1 cellular context compared by ENCODE assay signal in the genomic region with DNA sequence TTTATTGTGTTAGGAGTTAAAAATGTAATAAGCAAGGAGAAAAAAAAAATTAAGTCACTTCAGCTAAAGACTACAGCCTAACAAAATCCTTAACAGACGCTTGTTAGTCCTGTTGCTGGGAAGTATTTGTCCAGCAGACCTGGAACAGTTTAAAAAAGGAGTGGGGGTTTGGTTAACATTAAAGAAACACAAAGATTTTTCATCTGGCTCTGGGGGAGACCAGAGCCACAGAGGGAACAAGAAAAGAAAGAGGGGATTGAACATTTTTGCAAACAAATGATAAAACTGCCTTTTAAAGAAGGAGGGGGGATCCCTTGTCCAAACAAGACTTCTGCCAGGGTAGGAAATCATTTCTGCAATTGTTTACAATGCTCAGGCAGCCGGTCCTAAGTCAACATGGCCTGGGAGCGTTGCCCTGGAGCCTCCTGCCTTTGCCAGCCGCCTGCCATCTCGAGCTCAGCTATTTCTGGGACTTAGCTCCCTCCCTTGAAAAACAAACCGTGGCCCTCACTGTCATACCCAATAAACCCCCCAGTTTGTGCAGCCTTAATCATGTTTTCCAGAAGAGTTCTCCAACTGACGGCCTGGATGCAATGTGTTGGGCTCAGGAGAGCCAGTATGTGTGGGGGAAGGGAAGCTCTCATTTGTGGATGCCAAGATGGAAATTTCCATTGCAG.
A peak's percentile ranks its signal among the peaks of the same experiment; 100 is the strongest.
TF ChIP-seq lines count a peak whose summit lies in the region.

No MANE protein-coding gene starts in this region.

TF ChIP-seq in HepG2, 621 proteins besides CTCF, POLR2A, EP300 and RAD21 (continued from another document and continues in another):
- TF ChIP-seq, protein P1, sequence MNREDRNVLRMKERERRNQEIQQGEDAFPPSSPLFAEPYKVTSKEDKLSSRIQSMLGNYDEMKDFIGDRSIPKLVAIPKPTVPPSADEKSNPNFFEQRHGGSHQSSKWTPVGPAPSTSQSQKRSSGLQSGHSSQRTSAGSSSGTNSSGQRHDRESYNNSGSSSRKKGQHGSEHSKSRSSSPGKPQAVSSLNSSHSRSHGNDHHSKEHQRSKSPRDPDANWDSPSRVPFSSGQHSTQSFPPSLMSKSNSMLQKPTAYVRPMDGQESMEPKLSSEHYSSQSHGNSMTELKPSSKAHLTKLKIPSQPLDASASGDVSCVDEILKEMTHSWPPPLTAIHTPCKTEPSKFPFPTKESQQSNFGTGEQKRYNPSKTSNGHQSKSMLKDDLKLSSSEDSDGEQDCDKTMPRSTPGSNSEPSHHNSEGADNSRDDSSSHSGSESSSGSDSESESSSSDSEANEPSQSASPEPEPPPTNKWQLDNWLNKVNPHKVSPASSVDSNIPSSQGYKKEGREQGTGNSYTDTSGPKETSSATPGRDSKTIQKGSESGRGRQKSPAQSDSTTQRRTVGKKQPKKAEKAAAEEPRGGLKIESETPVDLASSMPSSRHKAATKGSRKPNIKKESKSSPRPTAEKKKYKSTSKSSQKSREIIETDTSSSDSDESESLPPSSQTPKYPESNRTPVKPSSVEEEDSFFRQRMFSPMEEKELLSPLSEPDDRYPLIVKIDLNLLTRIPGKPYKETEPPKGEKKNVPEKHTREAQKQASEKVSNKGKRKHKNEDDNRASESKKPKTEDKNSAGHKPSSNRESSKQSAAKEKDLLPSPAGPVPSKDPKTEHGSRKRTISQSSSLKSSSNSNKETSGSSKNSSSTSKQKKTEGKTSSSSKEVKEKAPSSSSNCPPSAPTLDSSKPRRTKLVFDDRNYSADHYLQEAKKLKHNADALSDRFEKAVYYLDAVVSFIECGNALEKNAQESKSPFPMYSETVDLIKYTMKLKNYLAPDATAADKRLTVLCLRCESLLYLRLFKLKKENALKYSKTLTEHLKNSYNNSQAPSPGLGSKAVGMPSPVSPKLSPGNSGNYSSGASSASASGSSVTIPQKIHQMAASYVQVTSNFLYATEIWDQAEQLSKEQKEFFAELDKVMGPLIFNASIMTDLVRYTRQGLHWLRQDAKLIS (CRISPR knock-in tag; IDR thresholded peaks at IDR 0.05), result no peak; the same call in 1 of the 2 replicates
- TF ChIP-seq ZFP36L1 (CRISPR knock-in tag; IDR thresholded peaks at IDR 0.05) (peak; percentile 97), NFKBIZ (CRISPR knock-in tag; IDR thresholded peaks at IDR 0.05) (peak; percentile 53; the same call in 1 of the 2 replicates), ZSCAN30 (CRISPR knock-in tag; IDR thresholded peaks at IDR 0.05) (no peak), TRIM24 (CRISPR knock-in tag; IDR thresholded peaks at IDR 0.05) (no peak), PHF20 (CRISPR knock-in tag; IDR thresholded peaks at IDR 0.05) (0 out of 2 replicates have a peak, but pooled peaks have one; percentile 26), ZNF205 (CRISPR knock-in tag; IDR thresholded peaks at IDR 0.05) (peak; percentile 91), MAZ (IDR thresholded peaks at IDR 0.05; ENCODE audit: borderline replicate concordance, low read depth, low read length) (no peak), MAZ (CRISPR knock-in tag; IDR thresholded peaks at IDR 0.05; ENCODE audit: low read depth) (peak; percentile 45; the same call in 1 of the 2 replicates), MEIS1 (CRISPR knock-in tag; IDR thresholded peaks at IDR 0.05; ENCODE audit: borderline replicate concordance) (no peak), MED13 (CRISPR knock-in tag; IDR thresholded peaks at IDR 0.05) (peak; percentile 63; the same call in 1 of the 2 replicates), PHF21A (CRISPR knock-in tag; IDR thresholded peaks at IDR 0.05) (peak; percentile 97), AGO2 (optimal IDR thresholded peaks at IDR 0.05; ENCODE audit: low read depth, low read length) (no peak), IKZF1 (IDR thresholded peaks at IDR 0.05) (no peak), ZNF879 (CRISPR knock-in tag; IDR thresholded peaks at IDR 0.05) (peak; percentile 56; the same call in 1 of the 2 replicates), FOXK2 (IDR thresholded peaks at IDR 0.05) (0 out of 2 replicates have a peak, but pooled peaks have one; percentile 18), YY1 (IDR thresholded peaks at IDR 0.05; ENCODE audit: insufficient read depth, insufficient replicate concordance, low read depth, low read length) (peak; percentile 75), HDAC1 (CRISPR knock-in tag; IDR thresholded peaks at IDR 0.05) (peak; percentile 91), RFX1 (IDR thresholded peaks at IDR 0.05) (peak; percentile 30; the same call in 1 of the 2 replicates), FOXA1 (IDR thresholded peaks at IDR 0.05) (peak; percentile 94), FOXA1 (CRISPR knock-in tag; IDR thresholded peaks at IDR 0.05) (peak; percentile 100), TCF7 (IDR thresholded peaks at IDR 0.05; ENCODE audit: low read depth) (peak; percentile 90)
- TF ChIP-seq, protein P2, sequence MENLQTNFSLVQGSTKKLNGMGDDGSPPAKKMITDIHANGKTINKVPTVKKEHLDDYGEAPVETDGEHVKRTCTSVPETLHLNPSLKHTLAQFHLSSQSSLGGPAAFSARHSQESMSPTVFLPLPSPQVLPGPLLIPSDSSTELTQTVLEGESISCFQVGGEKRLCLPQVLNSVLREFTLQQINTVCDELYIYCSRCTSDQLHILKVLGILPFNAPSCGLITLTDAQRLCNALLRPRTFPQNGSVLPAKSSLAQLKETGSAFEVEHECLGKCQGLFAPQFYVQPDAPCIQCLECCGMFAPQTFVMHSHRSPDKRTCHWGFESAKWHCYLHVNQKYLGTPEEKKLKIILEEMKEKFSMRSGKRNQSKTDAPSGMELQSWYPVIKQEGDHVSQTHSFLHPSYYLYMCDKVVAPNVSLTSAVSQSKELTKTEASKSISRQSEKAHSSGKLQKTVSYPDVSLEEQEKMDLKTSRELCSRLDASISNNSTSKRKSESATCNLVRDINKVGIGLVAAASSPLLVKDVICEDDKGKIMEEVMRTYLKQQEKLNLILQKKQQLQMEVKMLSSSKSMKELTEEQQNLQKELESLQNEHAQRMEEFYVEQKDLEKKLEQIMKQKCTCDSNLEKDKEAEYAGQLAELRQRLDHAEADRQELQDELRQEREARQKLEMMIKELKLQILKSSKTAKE (CRISPR knock-in tag; IDR thresholded peaks at IDR 0.05; ENCODE audit: borderline replicate concordance), result peak; percentile 73; the same call in 1 of the 2 replicates
- TF ChIP-seq, protein P3, sequence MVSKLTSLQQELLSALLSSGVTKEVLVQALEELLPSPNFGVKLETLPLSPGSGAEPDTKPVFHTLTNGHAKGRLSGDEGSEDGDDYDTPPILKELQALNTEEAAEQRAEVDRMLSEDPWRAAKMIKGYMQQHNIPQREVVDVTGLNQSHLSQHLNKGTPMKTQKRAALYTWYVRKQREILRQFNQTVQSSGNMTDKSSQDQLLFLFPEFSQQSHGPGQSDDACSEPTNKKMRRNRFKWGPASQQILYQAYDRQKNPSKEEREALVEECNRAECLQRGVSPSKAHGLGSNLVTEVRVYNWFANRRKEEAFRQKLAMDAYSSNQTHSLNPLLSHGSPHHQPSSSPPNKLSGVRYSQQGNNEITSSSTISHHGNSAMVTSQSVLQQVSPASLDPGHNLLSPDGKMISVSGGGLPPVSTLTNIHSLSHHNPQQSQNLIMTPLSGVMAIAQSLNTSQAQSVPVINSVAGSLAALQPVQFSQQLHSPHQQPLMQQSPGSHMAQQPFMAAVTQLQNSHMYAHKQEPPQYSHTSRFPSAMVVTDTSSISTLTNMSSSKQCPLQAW (CRISPR knock-in tag; IDR thresholded peaks at IDR 0.05), result peak; percentile 79
- TF ChIP-seq, protein P4, sequence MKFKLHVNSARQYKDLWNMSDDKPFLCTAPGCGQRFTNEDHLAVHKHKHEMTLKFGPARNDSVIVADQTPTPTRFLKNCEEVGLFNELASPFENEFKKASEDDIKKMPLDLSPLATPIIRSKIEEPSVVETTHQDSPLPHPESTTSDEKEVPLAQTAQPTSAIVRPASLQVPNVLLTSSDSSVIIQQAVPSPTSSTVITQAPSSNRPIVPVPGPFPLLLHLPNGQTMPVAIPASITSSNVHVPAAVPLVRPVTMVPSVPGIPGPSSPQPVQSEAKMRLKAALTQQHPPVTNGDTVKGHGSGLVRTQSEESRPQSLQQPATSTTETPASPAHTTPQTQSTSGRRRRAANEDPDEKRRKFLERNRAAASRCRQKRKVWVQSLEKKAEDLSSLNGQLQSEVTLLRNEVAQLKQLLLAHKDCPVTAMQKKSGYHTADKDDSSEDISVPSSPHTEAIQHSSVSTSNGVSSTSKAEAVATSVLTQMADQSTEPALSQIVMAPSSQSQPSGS (CRISPR knock-in tag; IDR thresholded peaks at IDR 0.05), result peak; percentile 71; the same call in 1 of the 2 replicates
- TF ChIP-seq, protein P5, sequence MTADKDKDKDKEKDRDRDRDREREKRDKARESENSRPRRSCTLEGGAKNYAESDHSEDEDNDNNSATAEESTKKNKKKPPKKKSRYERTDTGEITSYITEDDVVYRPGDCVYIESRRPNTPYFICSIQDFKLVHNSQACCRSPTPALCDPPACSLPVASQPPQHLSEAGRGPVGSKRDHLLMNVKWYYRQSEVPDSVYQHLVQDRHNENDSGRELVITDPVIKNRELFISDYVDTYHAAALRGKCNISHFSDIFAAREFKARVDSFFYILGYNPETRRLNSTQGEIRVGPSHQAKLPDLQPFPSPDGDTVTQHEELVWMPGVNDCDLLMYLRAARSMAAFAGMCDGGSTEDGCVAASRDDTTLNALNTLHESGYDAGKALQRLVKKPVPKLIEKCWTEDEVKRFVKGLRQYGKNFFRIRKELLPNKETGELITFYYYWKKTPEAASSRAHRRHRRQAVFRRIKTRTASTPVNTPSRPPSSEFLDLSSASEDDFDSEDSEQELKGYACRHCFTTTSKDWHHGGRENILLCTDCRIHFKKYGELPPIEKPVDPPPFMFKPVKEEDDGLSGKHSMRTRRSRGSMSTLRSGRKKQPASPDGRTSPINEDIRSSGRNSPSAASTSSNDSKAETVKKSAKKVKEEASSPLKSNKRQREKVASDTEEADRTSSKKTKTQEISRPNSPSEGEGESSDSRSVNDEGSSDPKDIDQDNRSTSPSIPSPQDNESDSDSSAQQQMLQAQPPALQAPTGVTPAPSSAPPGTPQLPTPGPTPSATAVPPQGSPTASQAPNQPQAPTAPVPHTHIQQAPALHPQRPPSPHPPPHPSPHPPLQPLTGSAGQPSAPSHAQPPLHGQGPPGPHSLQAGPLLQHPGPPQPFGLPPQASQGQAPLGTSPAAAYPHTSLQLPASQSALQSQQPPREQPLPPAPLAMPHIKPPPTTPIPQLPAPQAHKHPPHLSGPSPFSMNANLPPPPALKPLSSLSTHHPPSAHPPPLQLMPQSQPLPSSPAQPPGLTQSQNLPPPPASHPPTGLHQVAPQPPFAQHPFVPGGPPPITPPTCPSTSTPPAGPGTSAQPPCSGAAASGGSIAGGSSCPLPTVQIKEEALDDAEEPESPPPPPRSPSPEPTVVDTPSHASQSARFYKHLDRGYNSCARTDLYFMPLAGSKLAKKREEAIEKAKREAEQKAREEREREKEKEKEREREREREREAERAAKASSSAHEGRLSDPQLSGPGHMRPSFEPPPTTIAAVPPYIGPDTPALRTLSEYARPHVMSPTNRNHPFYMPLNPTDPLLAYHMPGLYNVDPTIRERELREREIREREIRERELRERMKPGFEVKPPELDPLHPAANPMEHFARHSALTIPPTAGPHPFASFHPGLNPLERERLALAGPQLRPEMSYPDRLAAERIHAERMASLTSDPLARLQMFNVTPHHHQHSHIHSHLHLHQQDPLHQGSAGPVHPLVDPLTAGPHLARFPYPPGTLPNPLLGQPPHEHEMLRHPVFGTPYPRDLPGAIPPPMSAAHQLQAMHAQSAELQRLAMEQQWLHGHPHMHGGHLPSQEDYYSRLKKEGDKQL (CRISPR knock-in tag; IDR thresholded peaks at IDR 0.05; ENCODE audit: low read depth), result peak; percentile 83
- TF ChIP-seq, protein P6, sequence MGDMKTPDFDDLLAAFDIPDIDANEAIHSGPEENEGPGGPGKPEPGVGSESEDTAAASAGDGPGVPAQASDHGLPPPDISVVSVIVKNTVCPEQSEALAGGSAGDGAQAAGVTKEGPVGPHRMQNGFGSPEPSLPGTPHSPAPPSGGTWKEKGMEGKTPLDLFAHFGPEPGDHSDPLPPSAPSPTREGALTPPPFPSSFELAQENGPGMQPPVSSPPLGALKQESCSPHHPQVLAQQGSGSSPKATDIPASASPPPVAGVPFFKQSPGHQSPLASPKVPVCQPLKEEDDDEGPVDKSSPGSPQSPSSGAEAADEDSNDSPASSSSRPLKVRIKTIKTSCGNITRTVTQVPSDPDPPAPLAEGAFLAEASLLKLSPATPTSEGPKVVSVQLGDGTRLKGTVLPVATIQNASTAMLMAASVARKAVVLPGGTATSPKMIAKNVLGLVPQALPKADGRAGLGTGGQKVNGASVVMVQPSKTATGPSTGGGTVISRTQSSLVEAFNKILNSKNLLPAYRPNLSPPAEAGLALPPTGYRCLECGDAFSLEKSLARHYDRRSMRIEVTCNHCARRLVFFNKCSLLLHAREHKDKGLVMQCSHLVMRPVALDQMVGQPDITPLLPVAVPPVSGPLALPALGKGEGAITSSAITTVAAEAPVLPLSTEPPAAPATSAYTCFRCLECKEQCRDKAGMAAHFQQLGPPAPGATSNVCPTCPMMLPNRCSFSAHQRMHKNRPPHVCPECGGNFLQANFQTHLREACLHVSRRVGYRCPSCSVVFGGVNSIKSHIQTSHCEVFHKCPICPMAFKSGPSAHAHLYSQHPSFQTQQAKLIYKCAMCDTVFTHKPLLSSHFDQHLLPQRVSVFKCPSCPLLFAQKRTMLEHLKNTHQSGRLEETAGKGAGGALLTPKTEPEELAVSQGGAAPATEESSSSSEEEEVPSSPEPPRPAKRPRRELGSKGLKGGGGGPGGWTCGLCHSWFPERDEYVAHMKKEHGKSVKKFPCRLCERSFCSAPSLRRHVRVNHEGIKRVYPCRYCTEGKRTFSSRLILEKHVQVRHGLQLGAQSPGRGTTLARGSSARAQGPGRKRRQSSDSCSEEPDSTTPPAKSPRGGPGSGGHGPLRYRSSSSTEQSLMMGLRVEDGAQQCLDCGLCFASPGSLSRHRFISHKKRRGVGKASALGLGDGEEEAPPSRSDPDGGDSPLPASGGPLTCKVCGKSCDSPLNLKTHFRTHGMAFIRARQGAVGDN (CRISPR knock-in tag; IDR thresholded peaks at IDR 0.05), result peak; percentile 78
- TF ChIP-seq, protein P7, sequence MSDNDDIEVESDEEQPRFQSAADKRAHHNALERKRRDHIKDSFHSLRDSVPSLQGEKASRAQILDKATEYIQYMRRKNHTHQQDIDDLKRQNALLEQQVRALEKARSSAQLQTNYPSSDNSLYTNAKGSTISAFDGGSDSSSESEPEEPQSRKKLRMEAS (IDR thresholded peaks at IDR 0.05), result peak; percentile 65
- TF ChIP-seq, protein P8, sequence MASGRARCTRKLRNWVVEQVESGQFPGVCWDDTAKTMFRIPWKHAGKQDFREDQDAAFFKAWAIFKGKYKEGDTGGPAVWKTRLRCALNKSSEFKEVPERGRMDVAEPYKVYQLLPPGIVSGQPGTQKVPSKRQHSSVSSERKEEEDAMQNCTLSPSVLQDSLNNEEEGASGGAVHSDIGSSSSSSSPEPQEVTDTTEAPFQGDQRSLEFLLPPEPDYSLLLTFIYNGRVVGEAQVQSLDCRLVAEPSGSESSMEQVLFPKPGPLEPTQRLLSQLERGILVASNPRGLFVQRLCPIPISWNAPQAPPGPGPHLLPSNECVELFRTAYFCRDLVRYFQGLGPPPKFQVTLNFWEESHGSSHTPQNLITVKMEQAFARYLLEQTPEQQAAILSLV (CRISPR knock-in tag; IDR thresholded peaks at IDR 0.05; ENCODE audit: borderline replicate concordance), result 0 out of 2 replicates have a peak, but pooled peaks have one; percentile 48
